ENCODE assay signal across 18 cellular contexts in genomic region chr10:69856601-69857166, GRCh38. TPM values are rescaled to one million over a fixed set of nuclear protein-coding genes. Genes with fewer than 3 reads are reported as not detected.
"Had no signal": no experiment of that assay in that cellular context is flagged by ENCODE, and none has a peak within 500 bp of the region (broad histone marks: within the 10 kb centered on the region; RNA-seq: fewer than 3 reads in every experiment).

No MANE protein-coding gene starts in this region.

- H3K4me1 Mint-ChIP-seq: T-cell had no signal

- H3K27ac ChIP-seq: epithelial cell of prostate, tibial artery, VCaP had no signal

- H3K9me3 ChIP-seq: adrenal gland, tibial artery had no signal

- H3K27ac Mint-ChIP-seq: activated naive CD4-positive, alpha-beta T cell treated with anti-CD3 and anti-CD28 coated beads, Interleukin-2, amount 50 U/mL, for 72 hours; dendritic cell treated with granulocyte-macrophage colony-stimulating factor and Interleukin-4, amounts not matched to agents 40 ng/mL and 50 ng/mL, for 4 days; effector memory CD8-positive, alpha-beta T cell; nephron progenitor cell; T-cell had no signal

- H3K4me3 Mint-ChIP-seq: dendritic cell treated with granulocyte-macrophage colony-stimulating factor and Interleukin-4, amounts not matched to agents 40 ng/mL and 50 ng/mL, for 4 days; effector memory CD8-positive, alpha-beta T cell; nephron progenitor cell; T-cell had no signal

- H3K4me3 ChIP-seq: adrenal gland, tibial artery had no signal

- H3K27me3 ChIP-seq: tibial artery had no signal

- H3K4me1 ChIP-seq: adrenal gland had no signal

- H3K9me3 Mint-ChIP-seq: activated naive CD4-positive, alpha-beta T cell treated with anti-CD3 and anti-CD28 coated beads, Interleukin-2, amount 50 U/mL, for 72 hours; dendritic cell treated with granulocyte-macrophage colony-stimulating factor and Interleukin-4, amounts not matched to agents 40 ng/mL and 50 ng/mL, for 4 days; effector memory CD8-positive, alpha-beta T cell; nephron progenitor cell; T-cell had no signal

- H3K36me3 Mint-ChIP-seq: activated naive CD4-positive, alpha-beta T cell treated with anti-CD3 and anti-CD28 coated beads, Interleukin-2, amount 50 U/mL, for 72 hours; T-cell had no signal

- H3K36me3 ChIP-seq: adrenal gland, tibial artery had no signal

- DNase-seq: activated CD4-positive, alpha-beta T cell treated with anti-CD3 and anti-CD28 coated beads, Interleukin-2, amount 50 U/mL, for 4 hours; activated gamma-delta T cell treated with Interleukin-2 at 50 U/mL for 16 hours; adrenal gland; effector memory CD8-positive, alpha-beta T cell; foreskin melanocyte; glutamatergic neuron; islet precursor cell; nephron progenitor cell; stimulated activated CD4-positive, alpha-beta T cell treated with anti-CD3 and anti-CD28 coated beads, Interleukin-2, amount 100 ng/mL, for 24 hours; stimulated activated naive CD4-positive, alpha-beta T cell treated with Interleukin-2 at 50 U/mL for 16 hours; T-cell; tibial artery had no signal

- ATAC-seq: activated naive CD4-positive, alpha-beta T cell treated with anti-CD3 and anti-CD28 coated beads, Interleukin-2, amount 50 U/mL, for 72 hours; effector memory CD8-positive, alpha-beta T cell; left lobe of liver; T-cell had no signal

RNA-seq across cellular contexts. Expression of gene COL13A1, which starts 55.0 kb away (rescaled TPM):
- total RNA-seq: activated CD8-positive, alpha-beta memory T cell treated with anti-CD3 and anti-CD28 coated beads for 36 hours; activated naive CD4-positive, alpha-beta T cell treated with anti-CD3 and anti-CD28 coated beads, Interleukin-2, amount 50 U/mL, for 72 hours had no signal
